8 cellular contexts compared by ENCODE assay signal in the genomic region with DNA sequence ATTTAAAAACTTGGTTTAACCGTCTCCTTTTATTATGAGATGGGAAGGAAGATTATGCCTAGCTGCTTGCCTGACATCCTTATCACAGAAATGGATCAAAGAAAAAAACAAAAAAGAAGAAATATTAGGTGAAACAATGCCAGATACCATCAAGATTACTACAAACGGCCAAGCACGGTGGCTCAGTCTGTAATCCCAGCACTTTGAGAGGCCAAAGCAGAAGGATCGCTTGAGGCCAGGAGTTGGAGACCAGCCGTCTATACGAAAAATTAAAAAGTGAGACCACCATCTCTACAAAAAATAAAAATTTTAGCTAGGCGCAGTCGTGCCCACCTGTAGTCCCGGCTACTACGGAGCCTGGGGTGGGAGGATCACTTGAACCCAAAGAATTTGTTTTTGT. TPM values are rescaled to one million over a fixed set of nuclear protein-coding genes. Genes with fewer than 3 reads are reported as not detected.
DNase-seq lines count a peak whose midpoint lies in the region; ATAC-seq and TF ChIP-seq lines count a peak whose summit lies in the region.

No MANE protein-coding gene starts in this region.

- DNase-seq in BE2C (no peak), natural killer cell (no peak), NCI-H2107 (lab: John Stamatoyannopoulos, UW) (no peak), NCI-H774 (lab: John Stamatoyannopoulos, UW) (no peak)
- no peak for DNase-seq in central memory CD8-positive, alpha-beta T cell (ENCODE audit: low spot score in 2 of 2)

- no peaks in the 10 kb centered on the region; the same call in 1 of the 2 replicates for H3K27me3 ChIP-seq in BE2C

- peaks cover 25 to 49% (median 35%) of the 10 kb centered on the region in 3 donors for H3K4me1 Mint-ChIP-seq in IgD-negative memory B cell
- peaks cover 59% of the 10 kb centered on the region for H3K4me1 Mint-ChIP-seq in central memory CD8-positive, alpha-beta T cell
- H3K4me1 Mint-ChIP-seq in natural killer cell, result peaks cover 65 to 78% of the 10 kb centered on the region in 2 donors

- no peaks in the 10 kb centered on the region for H3K4me1 ChIP-seq in BE2C

- H3K36me3 ChIP-seq in BE2C, result peaks cover 3% of the 10 kb centered on the region; the same call in 1 of the 2 replicates

- no peak for ATAC-seq in central memory CD8-positive, alpha-beta T cell (replicated peaks; ENCODE audit: extremely low read depth, poor library complexity, severe bottlenecking)
- no peak for ATAC-seq in natural killer cell
- ATAC-seq in HG02610 (IDR thresholded peaks at IDR 0.05; ENCODE audit: unreplicated experiment), result no peak
- ATAC-seq in GM19328 (IDR thresholded peaks at IDR 0.05; ENCODE audit: unreplicated experiment), result no peak

- H3K27ac Mint-ChIP-seq in IgD-negative memory B cell, result peak overlapping the region in 1 of 3 donors; percentile 64
- H3K27ac Mint-ChIP-seq in central memory CD8-positive, alpha-beta T cell (ENCODE audit: low read depth), result no peak overlapping the region
- peak overlapping the region; percentile 83 to 85 for H3K27ac Mint-ChIP-seq in natural killer cell

- H3K9me3 Mint-ChIP-seq in IgD-negative memory B cell (no peaks in the 10 kb centered on the region), natural killer cell (no peaks in the 10 kb centered on the region)
- H3K9me3 Mint-ChIP-seq in central memory CD8-positive, alpha-beta T cell, result no peaks in the 10 kb centered on the region

- H3K9me3 ChIP-seq in BE2C, result no peaks in the 10 kb centered on the region

- peak overlapping the region; percentile 73 for H3K4me3 ChIP-seq in BE2C (ENCODE audit: low read depth, low read length)

- H3K4me3 Mint-ChIP-seq in IgD-negative memory B cell, result peak overlapping the region; percentile 44 to 96 (median 80)
- peak overlapping the region; percentile 85 for H3K4me3 Mint-ChIP-seq in central memory CD8-positive, alpha-beta T cell
- H3K4me3 Mint-ChIP-seq in natural killer cell, result peak overlapping the region; percentile 93

- H3K36me3 Mint-ChIP-seq in IgD-negative memory B cell (no peaks in the 10 kb centered on the region), natural killer cell (no peaks in the 10 kb centered on the region)
- H3K36me3 Mint-ChIP-seq in central memory CD8-positive, alpha-beta T cell (ENCODE audit: insufficient read depth), result peaks cover 17% of the 10 kb centered on the region

- TF ChIP-seq CTCF in BE2C (IDR thresholded peaks at IDR 0.05; ENCODE audit: low read depth, low read length) (no peak), natural killer cell (IDR thresholded peaks at IDR 0.05) (no peak)

- intact Hi-C loops in natural killer cell (cut with micrococcal nuclease), result loop anchor here (5.0 to 10.0 kb wide), 2 partner anchors 35 to 53 kb away; no protein-coding TSS in a partner anchor

- H3K27me3 Mint-ChIP-seq in IgD-negative memory B cell, result no peaks in the 10 kb centered on the region
- no peaks in the 10 kb centered on the region for H3K27me3 Mint-ChIP-seq in central memory CD8-positive, alpha-beta T cell
- H3K27me3 Mint-ChIP-seq in natural killer cell (ENCODE audit: low read depth in 2 of 2), result no peaks in the 10 kb centered on the region

RNA-seq across cellular contexts. Expression of a gene that starts 2.3 kb away (rescaled TPM):
- polyA plus RNA-seq in BE2C (2012; ENCODE audit: insufficient read depth, insufficient read length, low read depth), result 14.1 TPM
- 29.6 TPM for polyA plus RNA-seq in IgD-negative memory B cell
- total RNA-seq in natural killer cell, result 100 to 1,000 TPM; 143 to 181 (median 146) TPM

RNA-seq across cellular contexts. Expression of a gene that starts 53.1 kb away (rescaled TPM):
- polyA plus RNA-seq in BE2C (2012; ENCODE audit: insufficient read depth, insufficient read length, low read depth), result 126 TPM
- 162 TPM for polyA plus RNA-seq in IgD-negative memory B cell
- 100 to 1,000 TPM in 1 of 3 donors, 10 to 100 TPM in 2; 91.4 to 117 (median 93.7) TPM for total RNA-seq in natural killer cell
